Comparison of ENCODE assay signal across 23 cellular contexts in genomic region chr15:29990035-29990434, GRCh38.
"Had no signal": no experiment of that assay in that cellular context is flagged by ENCODE, and none has a peak within 500 bp of the region (broad histone marks: within the 10 kb centered on the region; RNA-seq: fewer than 3 reads in every experiment).

No MANE protein-coding gene starts in this region.

- H3K4me1 ChIP-seq: adrenal gland, colonic mucosa, left lung, right lobe of liver, uterus had no signal

- H3K27me3 ChIP-seq: adrenal gland, body of pancreas, colonic mucosa, left lung, right lobe of liver, uterus had no signal

- ATAC-seq: activated CD4-positive, CD25-positive, alpha-beta regulatory T cell treated with anti-CD3 and anti-CD28 coated beads, Interleukin-2, amount 50 U/mL, for 24 hours; body of pancreas; left lung; right lobe of liver; stimulated activated effector memory CD8-positive, alpha-beta T cell treated with anti-CD3 and anti-CD28 coated beads, Interleukin-12 subunit alpha, Interleukin-12 subunit beta, amount 100 ng/mL, for 72 hours had no signal

- H3K4me3 ChIP-seq: adrenal gland, body of pancreas, colonic mucosa, left lung, right lobe of liver, uterus had no signal

- FAIRE-seq: frontal cortex, small intestine had no signal

- H3K36me3 ChIP-seq: adrenal gland, colonic mucosa, left lung, right lobe of liver, uterus had no signal

- H3K9me3 ChIP-seq: adrenal gland, body of pancreas, colonic mucosa, left lung, right lobe of liver, uterus had no signal

- DNase-seq: activated CD4-positive, alpha-beta T cell treated with anti-CD3 and anti-CD28 coated beads for 48 hours; activated CD4-positive, alpha-beta T cell treated with anti-CD3 and anti-CD28 coated beads, Interleukin-2, amount 50 U/mL, for 48 hours; activated CD8-positive, alpha-beta memory T cell treated with anti-CD3 and anti-CD28 coated beads for 24 hours; activated effector memory CD4-positive, alpha-beta T cell treated with Interleukin-2 at 50 U/mL for 16 hours; activated naive CD4-positive, alpha-beta T cell treated with Interleukin-2 at 50 U/mL for 16 hours; activated naive CD8-positive, alpha-beta T cell treated with anti-CD3 and anti-CD28 coated beads for 36 hours; adrenal gland; aorta; body of pancreas; cerebellar nuclear complex; colonic mucosa; effector memory CD4-positive, alpha-beta T cell; kidney glomerular epithelial cell; left lung; posterior cingulate gyrus; right lobe of liver; small intestine; stimulated activated CD4-positive, alpha-beta T cell treated with anti-CD3 and anti-CD28 coated beads, Interleukin-4, amount 100 ng/mL, for 24 hours; uterus had no signal

- H3K27ac ChIP-seq: adrenal gland, body of pancreas, colonic mucosa, left lung, right lobe of liver, uterus, VCaP had no signal
